In the genomic region with DNA sequence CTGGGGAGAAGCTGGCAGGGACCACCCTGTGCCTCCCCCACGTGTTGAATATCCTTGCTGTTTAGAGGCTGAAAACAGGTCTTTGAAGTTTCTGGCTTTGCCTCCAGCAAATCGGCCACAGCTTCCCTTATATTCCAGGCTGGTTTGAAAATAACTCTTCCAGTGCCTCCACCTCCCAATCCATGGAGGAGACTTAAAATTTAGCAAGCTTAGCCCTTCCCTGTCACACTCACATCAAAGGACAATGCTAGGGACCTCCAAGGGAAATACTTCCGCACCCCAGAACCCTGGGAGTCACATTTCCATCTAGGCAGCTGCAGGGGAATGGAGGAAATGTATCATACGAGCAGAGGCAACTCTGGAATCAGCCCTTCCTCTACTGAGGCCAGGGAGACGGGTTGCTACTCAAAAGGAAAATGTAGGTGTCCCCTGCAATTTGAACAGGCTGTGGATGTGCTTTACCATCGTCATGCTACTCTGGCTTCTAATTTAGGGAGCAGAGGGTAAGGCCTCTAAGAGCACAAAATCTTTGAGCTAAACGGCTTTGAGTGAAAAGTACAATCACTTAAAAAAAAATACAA, we compare ENCODE assay signal across 17 cellular contexts. TPM values are rescaled to one million over a fixed set of nuclear protein-coding genes. Genes with fewer than 3 reads are reported as not detected.
DNase-seq lines count a peak whose midpoint lies in the region; ATAC-seq and TF ChIP-seq lines count a peak whose summit lies in the region.
"Had no signal": no experiment of that assay in that cellular context is flagged by ENCODE, and none has a peak within 500 bp of the region (broad histone marks: within the 10 kb centered on the region; RNA-seq: fewer than 3 reads in every experiment).

No MANE protein-coding gene starts in this region.

- H3K27ac ChIP-seq in IMR-90 (ENCODE audit: insufficient read depth, low read length) (no peak overlapping the region), esophagus muscularis mucosa (replicated peaks in 1 of 4) (no peak overlapping the region), mesenchymal stem cell (ENCODE audit: low read length, poor library complexity, severe bottlenecking) (no peak overlapping the region), suprapubic skin (peak overlapping the region; percentile 64)

- no peak overlapping the region for H3K4me3 ChIP-seq in IMR-90 (ENCODE audit: insufficient read depth, low read depth, low read length)
- no peak overlapping the region for H3K4me3 ChIP-seq in esophagus muscularis mucosa
- H3K4me3 ChIP-seq in mesenchymal stem cell (ENCODE audit: insufficient read depth in 1 of 2, low read depth in 1 of 2, low read length in 2 of 2) = peak overlapping the region in 1 of 2 experiments; percentile 5
- no peak overlapping the region for H3K4me3 ChIP-seq in suprapubic skin
- H3K4me3 ChIP-seq: right lobe of liver, stomach had no signal

- no peaks in the 10 kb centered on the region for H3K79me1 ChIP-seq in IMR-90 (ENCODE audit: low read depth in 1 of 2, low read length in 2 of 2)
- H3K79me1 ChIP-seq in mesenchymal stem cell (replicated peaks; ENCODE audit: low read length, poor library complexity, severe bottlenecking) = no peaks in the 10 kb centered on the region

- no CpG with 5 or more reads among the region's 7 CpGs for WGBS in IMR-90 (ENCODE audit: extremely low coverage in 2 of 2, insufficient read length in 1 of 2), 2 experiments
- WGBS in esophagus muscularis mucosa = 60% methylated on average over 7 of the region's 7 CpGs
- WGBS in mesenchymal stem cell = 74% methylated on average over 7 of the region's 7 CpGs
- WGBS in suprapubic skin = 41% methylated on average over 7 of the region's 7 CpGs

- no peaks in the 10 kb centered on the region for H3K9me1 ChIP-seq in IMR-90 (ENCODE audit: insufficient read depth, low read length)

- no peak overlapping the region for H2BK120ac ChIP-seq in IMR-90 (ENCODE audit: low read depth, low read length)
- no peak overlapping the region for H2BK120ac ChIP-seq in mesenchymal stem cell (ENCODE audit: low read depth, low read length)

- no peak overlapping the region for H2AK5ac ChIP-seq in IMR-90 (ENCODE audit: low read depth, low read length)
- H2AK5ac ChIP-seq in mesenchymal stem cell (ENCODE audit: low read length, severe bottlenecking) = no peak overlapping the region

- no peak overlapping the region for H2BK5ac ChIP-seq in IMR-90 (ENCODE audit: low read depth, low read length, poor library complexity, severe bottlenecking)
- H2BK5ac ChIP-seq in mesenchymal stem cell (ENCODE audit: low read depth, low read length, poor library complexity, severe bottlenecking) = no peak overlapping the region

- H3K9me3 ChIP-seq in IMR-90 (ENCODE audit: control insufficient read depth, insufficient read depth, low read length) (no peaks in the 10 kb centered on the region; the same call in 1 of the 2 replicates), esophagus muscularis mucosa (no peaks in the 10 kb centered on the region), mesenchymal stem cell (ENCODE audit: control insufficient read depth, low read length) (no peaks in the 10 kb centered on the region), suprapubic skin (no peaks in the 10 kb centered on the region)
- H3K9me3 ChIP-seq: right lobe of liver, stomach had no signal

- POLR2A ChIA-PET in IMR-90 (lab: Charles Lee; ENCODE audit: unreplicated experiment) = no interaction called here

- no TSS peak for BruUV-seq in IMR-90 (replicated peaks; lab: Mats Ljungman, UMichigan)

- TF ChIP-seq EP300 in esophagus muscularis mucosa (IDR thresholded peaks at IDR 0.05) = no peak
- no peak for TF ChIP-seq EP300 in suprapubic skin (IDR thresholded peaks at IDR 0.05)

- TF ChIP-seq RAD21 in IMR-90 (IDR thresholded peaks at IDR 0.05; ENCODE audit: low read length) = no peak

- H3K36me3 ChIP-seq in IMR-90 (ENCODE audit: control insufficient read depth, insufficient read depth, low read length) (no peaks in the 10 kb centered on the region), esophagus muscularis mucosa (no peaks in the 10 kb centered on the region), mesenchymal stem cell (ENCODE audit: control insufficient read depth in 1 of 2, insufficient read depth in 2 of 2, low read depth in 1 of 2, low read length in 2 of 2) (no peaks in the 10 kb centered on the region), suprapubic skin (no peaks in the 10 kb centered on the region)
- H3K36me3 ChIP-seq: right lobe of liver, stomach had no signal

- H3K27me3 ChIP-seq in IMR-90 (ENCODE audit: control insufficient read depth, insufficient read depth, low read length) (peaks cover 33% of the 10 kb centered on the region), esophagus muscularis mucosa (no peaks in the 10 kb centered on the region), mesenchymal stem cell (ENCODE audit: control insufficient read depth in 1 of 2, insufficient read depth in 1 of 2, low read length in 2 of 2) (peaks cover 0 to 6% of the 10 kb centered on the region in 2 experiments), suprapubic skin (no peaks in the 10 kb centered on the region)
- H3K27me3 ChIP-seq: right lobe of liver, stomach had no signal

- no peak overlapping the region for H3K4me2 ChIP-seq in IMR-90 (ENCODE audit: low read depth, low read length)
- H3K4me2 ChIP-seq in mesenchymal stem cell (ENCODE audit: low read length, poor library complexity, severe bottlenecking) = no peak overlapping the region

- H4K20me1 ChIP-seq in IMR-90 (ENCODE audit: insufficient read depth, low read length) = no peaks in the 10 kb centered on the region

- H3K14ac ChIP-seq in IMR-90 (replicated peaks; ENCODE audit: low read depth, low read length) (no peak overlapping the region), mesenchymal stem cell (ENCODE audit: low read length in 2 of 2) (no peak overlapping the region)

- H2BK15ac ChIP-seq in IMR-90 (ENCODE audit: low read depth, low read length) = no peak overlapping the region
- H2BK15ac ChIP-seq in mesenchymal stem cell (ENCODE audit: low read depth, poor library complexity, severe bottlenecking) = no peak overlapping the region

- H3K4ac ChIP-seq in IMR-90 (ENCODE audit: low read depth, low read length) (no peak overlapping the region), mesenchymal stem cell (ENCODE audit: low read depth in 1 of 2, low read length in 2 of 2) (no peak overlapping the region)

- H2AFZ ChIP-seq in IMR-90 (replicated peaks; ENCODE audit: low read length, poor library complexity) (peak overlapping the region; percentile 16), mesenchymal stem cell (ENCODE audit: low read depth, low read length) (no peak overlapping the region)

- TF ChIP-seq CTCF in IMR-90 (conservative IDR thresholded peaks at IDR 0.05; ENCODE audit: low read depth, low read length) (no peak), esophagus muscularis mucosa (IDR thresholded peaks at IDR 0.05) (no peak), suprapubic skin (IDR thresholded peaks at IDR 0.05) (no peak)

- H3K23ac ChIP-seq in IMR-90 (ENCODE audit: low read depth, low read length) (no peak overlapping the region), mesenchymal stem cell (ENCODE audit: low read length in 2 of 2) (no peak overlapping the region)

- no peak overlapping the region for H2BK12ac ChIP-seq in mesenchymal stem cell (ENCODE audit: low read length in 2 of 2)

- DNase-seq in IMR-90 (no peak), esophagus muscularis mucosa (ENCODE audit: extremely low spot score) (peak; percentile 87), mesenchymal stem cell (no peak), suprapubic skin (ENCODE audit: low spot score in 2 of 2) (no peak), NCI-H2227 treated with DMSO at 0.1 percent for 48 hours (lab: John Stamatoyannopoulos, UW) (no peak), DMS79 treated with DMSO at 0.1 percent for 48 hours (lab: John Stamatoyannopoulos, UW) (no peak)
- DNase-seq: activated CD4-positive, alpha-beta T cell treated with anti-CD3 and anti-CD28 coated beads for 48 hours; amygdala; NCI-H1694 treated with DMSO at 0.1 percent for 48 hours; NCI-H345; occipital lobe; right lobe of liver; stimulated activated CD4-positive, alpha-beta T cell treated with anti-CD3 and anti-CD28 coated beads, Interleukin-2, amount 100 ng/mL, for 24 hours; stomach had no signal

- no peak overlapping the region for H3K56ac ChIP-seq in IMR-90 (ENCODE audit: extremely low read depth, insufficient read depth, low read length)

- dilution Hi-C loops in IMR-90 (cut with HindIII; ENCODE audit: low sequenced_read_pairs, unreplicated experiment) = no loop called here

- no peak overlapping the region for H3K18ac ChIP-seq in IMR-90 (ENCODE audit: low read depth, low read length)
- H3K18ac ChIP-seq in mesenchymal stem cell (ENCODE audit: low read depth in 1 of 2, low read length in 2 of 2) = no peak overlapping the region

- H2AK9ac ChIP-seq in IMR-90 (replicated peaks; ENCODE audit: low read depth, low read length, poor library complexity) = no peak overlapping the region

- no peak overlapping the region for H4K91ac ChIP-seq in IMR-90 (ENCODE audit: insufficient read depth, low read depth, low read length)
- no peak overlapping the region for H4K91ac ChIP-seq in mesenchymal stem cell (ENCODE audit: low read length)

- CTCF ChIA-PET in IMR-90 (lab: Yijun Ruan, JAX) = no interaction called here

- no peak overlapping the region for H2BK20ac ChIP-seq in IMR-90 (ENCODE audit: low read depth, low read length)

- H3K9ac ChIP-seq in IMR-90 (ENCODE audit: low read depth, low read length) = no peak overlapping the region
- H3K9ac ChIP-seq in mesenchymal stem cell (ENCODE audit: low read length) = peak overlapping the region; percentile 73

- H3K4me1 ChIP-seq in IMR-90 (ENCODE audit: control insufficient read depth, insufficient read depth, low read length) = no peaks in the 10 kb centered on the region
- H3K4me1 ChIP-seq in esophagus muscularis mucosa = peaks cover 0 to 6% (median 0%) of the 10 kb centered on the region in 4 donors
- H3K4me1 ChIP-seq in mesenchymal stem cell (ENCODE audit: control insufficient read depth, insufficient read depth, low read depth, low read length) = no peaks in the 10 kb centered on the region
- peaks cover 7% of the 10 kb centered on the region for H3K4me1 ChIP-seq in suprapubic skin
- H3K4me1 ChIP-seq: right lobe of liver, stomach had no signal

- H4K8ac ChIP-seq in IMR-90 (ENCODE audit: low read depth in 2 of 2, low read length in 2 of 2) = no peak overlapping the region
- no peak overlapping the region for H4K8ac ChIP-seq in mesenchymal stem cell (ENCODE audit: low read length)

- intact Hi-C loops in IMR-90 (cut with micrococcal nuclease) (no loop called here), esophagus muscularis mucosa (cut with DNase I) (no loop called here)

- in situ Hi-C loops in IMR-90 (cut with MboI; ENCODE audit: low sequenced_read_pairs) = no loop called here

- ATAC-seq in IMR-90 (ENCODE audit: low read depth) (no peak), HG02623 (IDR thresholded peaks at IDR 0.05; ENCODE audit: unreplicated experiment) (no peak), HG02970 (IDR thresholded peaks at IDR 0.05; ENCODE audit: low FRiP score, unreplicated experiment) (no peak)
- ATAC-seq: right lobe of liver had no signal

- H4K5ac ChIP-seq in IMR-90 (ENCODE audit: low read depth, low read length) = no peak overlapping the region

- TF ChIP-seq POLR2A in IMR-90 (IDR thresholded peaks at IDR 0.05; ENCODE audit: low read depth, low read length) = no peak
- no peak for TF ChIP-seq POLR2A in esophagus muscularis mucosa (IDR thresholded peaks at IDR 0.05; ENCODE audit: low read depth)
- TF ChIP-seq POLR2A in suprapubic skin (IDR thresholded peaks at IDR 0.05) = no peak

RNA-seq across cellular contexts. Expression of a gene that starts 49.5 kb away (rescaled TPM):
- total RNA-seq in IMR-90 (2012; rRNA removed) (50.3 and 55.6 TPM in 2 replicates), esophagus muscularis mucosa (100 to 1,000 TPM; 102 to 290 (median 208) TPM), suprapubic skin (1 to 10 TPM; 2.5 to 8.5 (median 6.2) TPM)
- polyA plus RNA-seq in IMR-90 (2012; rRNA removed) = 67.4 and 95.7 TPM in 2 replicates
- polyA plus RNA-seq in IMR-90 (2012; cell fraction: cytosol; rRNA removed) = 40.2 and 112 TPM in 2 replicates
- polyA plus RNA-seq in IMR-90 (2012; cell fraction: nucleus; rRNA removed; ENCODE audit: low replicate concordance) = 310 and 597 TPM in 2 replicates
- polyA plus RNA-seq in mesenchymal stem cell (2013, experiment 1 of 2) = 35.7 TPM
- 35.3 TPM for polyA plus RNA-seq in mesenchymal stem cell (2013, experiment 2 of 2)
- polyA plus RNA-seq: CD14-positive monocyte had no signal
